Comparison of ENCODE assay signal across 10 cellular contexts in genomic region chr1:172135076-172135672, GRCh38.
DNase-seq lines count a peak whose midpoint lies in the region; ATAC-seq, FAIRE-seq and TF ChIP-seq lines count a peak whose summit lies in the region.
"Had no signal": no experiment of that assay in that cellular context is flagged by ENCODE, and none has a peak within 500 bp of the region (broad histone marks: within the 10 kb centered on the region; RNA-seq: fewer than 3 reads in every experiment).

No MANE protein-coding gene starts in this region.

- CTCF ChIA-PET in MCF 10A (lab: Yijun Ruan, JAX): interaction anchor here (0.6 to 1.8 kb wide), 6 partner anchors 9 to 290 kb away, joined by 3 to 12 read pairs (median 3); no protein-coding TSS in a partner anchor
- CTCF ChIA-PET in naive thymus-derived CD4-positive, alpha-beta T cell (lab: Charles Lee): interaction anchor here (0.6 to 1.3 kb wide), 3 partner anchors 45 to 293 kb away, joined by 3 to 5 read pairs (median 4); no protein-coding TSS in a partner anchor

- no peaks in the 10 kb centered on the region for H3K4me1 ChIP-seq in naive thymus-derived CD4-positive, alpha-beta T cell (ENCODE audit: control insufficient read depth in 2 of 2, insufficient read depth in 2 of 2, low read length in 2 of 2)

- DNase-seq in KBM-7 (peak; percentile 13), MCF 10A (ENCODE audit: unreplicated experiment) (peak; percentile 62), RCC 7860 (ENCODE audit: low spot score) (no peak), retina (no peak), GDM1 (lab: John Stamatoyannopoulos, UW) (no peak), GM19240 (ENCODE audit: insufficient read length, low spot score) (no peak)
- DNase-seq in naive thymus-derived CD4-positive, alpha-beta T cell: peak in 6 of 9 donors; percentile 9 to 37 (median 22)

- TF ChIP-seq CTCF in GM12873 (IDR thresholded peaks at IDR 0.05; ENCODE audit: insufficient read depth, low read depth, low read length, missing control alignments) (peak; percentile 80), MCF 10A (IDR thresholded peaks at IDR 0.05; ENCODE audit: unreplicated experiment) (peak; percentile 46)

- H3K4me3 ChIP-seq in naive thymus-derived CD4-positive, alpha-beta T cell (ENCODE audit: low read length): no peak overlapping the region

- H3K4me1 Mint-ChIP-seq in MCF 10A (ENCODE audit: insufficient read depth, unreplicated experiment): peaks cover 4% of the 10 kb centered on the region
- peaks cover 0 to 12% (median 0%) of the 10 kb centered on the region in 7 donors for H3K4me1 Mint-ChIP-seq in naive thymus-derived CD4-positive, alpha-beta T cell

- no peak overlapping the region for H3K27ac ChIP-seq in naive thymus-derived CD4-positive, alpha-beta T cell (ENCODE audit: low read depth, low read length)
- H3K27ac ChIP-seq: neutrophil had no signal

- no peaks in the 10 kb centered on the region for H3K36me3 Mint-ChIP-seq in MCF 10A (ENCODE audit: insufficient read depth, unreplicated experiment)
- peaks cover 0 to 15% (median 0%) of the 10 kb centered on the region in 5 donors for H3K36me3 Mint-ChIP-seq in naive thymus-derived CD4-positive, alpha-beta T cell

- ATAC-seq in naive thymus-derived CD4-positive, alpha-beta T cell: peak; percentile 48

- no peaks in the 10 kb centered on the region for H3K27me3 ChIP-seq in naive thymus-derived CD4-positive, alpha-beta T cell (ENCODE audit: control insufficient read depth in 2 of 2, insufficient read depth in 2 of 2, low read length in 2 of 2)
- H3K27me3 ChIP-seq: neutrophil had no signal

- H3K27ac Mint-ChIP-seq in MCF 10A (ENCODE audit: low read depth, unreplicated experiment): no peak overlapping the region
- no peak overlapping the region for H3K27ac Mint-ChIP-seq in naive thymus-derived CD4-positive, alpha-beta T cell
- H3K27ac Mint-ChIP-seq: T-helper 1 cell treated with Interleukin-12 subunit alpha and Interleukin-12 subunit beta and Interleukin-4 antibody, amounts not matched to agents 30 μg/mL and 1 μg/mL, for 36 hours had no signal

- FAIRE-seq in RCC 7860 (lab: Jason Lieb, UNC): no peak

- no peaks in the 10 kb centered on the region for H3K27me3 Mint-ChIP-seq in MCF 10A (ENCODE audit: insufficient read depth, unreplicated experiment)
- H3K27me3 Mint-ChIP-seq in naive thymus-derived CD4-positive, alpha-beta T cell: no peaks in the 10 kb centered on the region

- POLR2A ChIA-PET in MCF 10A (lab: Yijun Ruan, JAX): no interaction called here
- POLR2A ChIA-PET in naive thymus-derived CD4-positive, alpha-beta T cell (lab: Charles Lee): interaction anchor here (0.8 kb wide), 1 partner anchor 38 kb away, joined by 3 read pairs; no protein-coding TSS in a partner anchor

- no peaks in the 10 kb centered on the region for H3K9me3 ChIP-seq in naive thymus-derived CD4-positive, alpha-beta T cell (ENCODE audit: control insufficient read depth in 2 of 3, low read length in 3 of 3)
- H3K9me3 ChIP-seq: neutrophil had no signal

- no peaks in the 10 kb centered on the region for H3K9me3 Mint-ChIP-seq in MCF 10A (ENCODE audit: unreplicated experiment)
- H3K9me3 Mint-ChIP-seq in naive thymus-derived CD4-positive, alpha-beta T cell: no peaks in the 10 kb centered on the region
- H3K9me3 Mint-ChIP-seq: T-helper 1 cell treated with Interleukin-12 subunit alpha and Interleukin-12 subunit beta and Interleukin-4 antibody, amounts not matched to agents 30 μg/mL and 1 μg/mL, for 36 hours had no signal

- intact Hi-C loops in MCF 10A (cut with micrococcal nuclease): loop anchor here (1.0 kb wide), 1 partner anchor 264 kb away; no protein-coding TSS in a partner anchor
- intact Hi-C loops in naive thymus-derived CD4-positive, alpha-beta T cell (cut with micrococcal nuclease): loop anchor here (1.0 to 5.0 kb wide), 5 partner anchors 45 to 264 kb away; no protein-coding TSS in a partner anchor

- no peak overlapping the region for H3K4me3 Mint-ChIP-seq in MCF 10A (ENCODE audit: unreplicated experiment)
- no peak overlapping the region for H3K4me3 Mint-ChIP-seq in naive thymus-derived CD4-positive, alpha-beta T cell
- H3K4me3 Mint-ChIP-seq: T-helper 1 cell treated with Interleukin-12 subunit alpha and Interleukin-12 subunit beta and Interleukin-4 antibody, amounts not matched to agents 30 μg/mL and 1 μg/mL, for 36 hours had no signal

- no TSS peak for BruUV-seq in MCF 10A (replicated peaks; lab: Mats Ljungman, UMichigan)

- H3K36me3 ChIP-seq in naive thymus-derived CD4-positive, alpha-beta T cell (ENCODE audit: control insufficient read depth in 2 of 3, insufficient read depth in 3 of 3, low read length in 3 of 3): no peaks in the 10 kb centered on the region
- H3K36me3 ChIP-seq: neutrophil had no signal

- in situ Hi-C loops in KBM-7 (cut with MboI; ENCODE audit: low pct_unique_long_range_greater_than_20kb, low sequenced_read_pairs): no loop called here

Comparison
In these comparisons a context has a peak if more than half of its experiments do, and no peak if none do; other contexts are left out.
1. DNase-seq: peak in KBM-7 (single experiment), MCF 10A (single experiment) and naive thymus-derived CD4-positive, alpha-beta T cell (6 of 9); none in RCC 7860 (single experiment), retina (single experiment), GDM1 (single experiment) and GM19240 (single experiment).